ENCODE assay signal across 1 cellular context in the genomic region with DNA sequence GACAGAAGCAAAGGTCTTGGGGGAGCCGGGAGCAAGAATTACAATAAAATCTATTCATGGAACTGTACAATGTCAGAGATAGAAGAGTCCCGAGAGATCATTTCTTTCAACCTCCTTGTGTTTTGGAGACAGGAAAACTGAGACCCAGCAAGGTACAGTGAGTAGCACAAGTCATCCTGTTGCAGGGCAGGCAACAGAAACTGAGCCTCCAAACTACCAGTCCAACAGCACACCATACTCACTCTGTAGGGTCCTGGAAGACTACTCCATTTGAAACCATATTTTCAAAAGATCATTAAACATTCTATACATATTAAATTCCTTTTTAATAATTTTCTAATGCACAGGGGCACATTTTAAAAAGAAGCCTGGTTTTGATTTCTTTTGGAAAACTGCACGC.
TF ChIP-seq lines count a peak whose summit lies in the region.

No MANE protein-coding gene starts in this region.

TF ChIP-seq in HepG2, 621 proteins besides CTCF, POLR2A, EP300 and RAD21:
- TF ChIP-seq RORA (CRISPR knock-in tag; IDR thresholded peaks at IDR 0.05) (no peak), GTF3A (CRISPR knock-in tag; conservative IDR thresholded peaks at IDR 0.05) (no peak), ZFX (CRISPR knock-in tag; IDR thresholded peaks at IDR 0.05; ENCODE audit: low read depth) (no peak), HNF4G (IDR thresholded peaks at IDR 0.05; ENCODE audit: borderline replicate concordance, low read depth, low read length) (no peak), HNF4G (CRISPR knock-in tag; IDR thresholded peaks at IDR 0.05; ENCODE audit: borderline replicate concordance, low read depth) (no peak), HOXA5 (CRISPR knock-in tag; IDR thresholded peaks at IDR 0.05) (peak; percentile 46; the same call in 1 of the 2 replicates), THRA (CRISPR knock-in tag; IDR thresholded peaks at IDR 0.05; ENCODE audit: borderline replicate concordance) (0 out of 2 replicates have a peak, but pooled peaks have one; percentile 19), SATB2 (CRISPR knock-in tag; IDR thresholded peaks at IDR 0.05) (0 out of 2 replicates have a peak, but pooled peaks have one; percentile 49), ZNF7 (CRISPR knock-in tag; IDR thresholded peaks at IDR 0.05) (no peak), TAF1 (CRISPR knock-in tag; IDR thresholded peaks at IDR 0.05) (no peak), NKX3-1 (CRISPR knock-in tag; IDR thresholded peaks at IDR 0.05) (0 out of 2 replicates have a peak, but pooled peaks have one; percentile 29), LBX2 (CRISPR knock-in tag; IDR thresholded peaks at IDR 0.05; ENCODE audit: borderline replicate concordance) (no peak), ZBTB8A (CRISPR knock-in tag; IDR thresholded peaks at IDR 0.05; ENCODE audit: borderline replicate concordance, low read depth) (no peak), POLR2AphosphoS5 (IDR thresholded peaks at IDR 0.05; ENCODE audit: low read depth, low read length) (no peak)
- TF ChIP-seq, protein P1, sequence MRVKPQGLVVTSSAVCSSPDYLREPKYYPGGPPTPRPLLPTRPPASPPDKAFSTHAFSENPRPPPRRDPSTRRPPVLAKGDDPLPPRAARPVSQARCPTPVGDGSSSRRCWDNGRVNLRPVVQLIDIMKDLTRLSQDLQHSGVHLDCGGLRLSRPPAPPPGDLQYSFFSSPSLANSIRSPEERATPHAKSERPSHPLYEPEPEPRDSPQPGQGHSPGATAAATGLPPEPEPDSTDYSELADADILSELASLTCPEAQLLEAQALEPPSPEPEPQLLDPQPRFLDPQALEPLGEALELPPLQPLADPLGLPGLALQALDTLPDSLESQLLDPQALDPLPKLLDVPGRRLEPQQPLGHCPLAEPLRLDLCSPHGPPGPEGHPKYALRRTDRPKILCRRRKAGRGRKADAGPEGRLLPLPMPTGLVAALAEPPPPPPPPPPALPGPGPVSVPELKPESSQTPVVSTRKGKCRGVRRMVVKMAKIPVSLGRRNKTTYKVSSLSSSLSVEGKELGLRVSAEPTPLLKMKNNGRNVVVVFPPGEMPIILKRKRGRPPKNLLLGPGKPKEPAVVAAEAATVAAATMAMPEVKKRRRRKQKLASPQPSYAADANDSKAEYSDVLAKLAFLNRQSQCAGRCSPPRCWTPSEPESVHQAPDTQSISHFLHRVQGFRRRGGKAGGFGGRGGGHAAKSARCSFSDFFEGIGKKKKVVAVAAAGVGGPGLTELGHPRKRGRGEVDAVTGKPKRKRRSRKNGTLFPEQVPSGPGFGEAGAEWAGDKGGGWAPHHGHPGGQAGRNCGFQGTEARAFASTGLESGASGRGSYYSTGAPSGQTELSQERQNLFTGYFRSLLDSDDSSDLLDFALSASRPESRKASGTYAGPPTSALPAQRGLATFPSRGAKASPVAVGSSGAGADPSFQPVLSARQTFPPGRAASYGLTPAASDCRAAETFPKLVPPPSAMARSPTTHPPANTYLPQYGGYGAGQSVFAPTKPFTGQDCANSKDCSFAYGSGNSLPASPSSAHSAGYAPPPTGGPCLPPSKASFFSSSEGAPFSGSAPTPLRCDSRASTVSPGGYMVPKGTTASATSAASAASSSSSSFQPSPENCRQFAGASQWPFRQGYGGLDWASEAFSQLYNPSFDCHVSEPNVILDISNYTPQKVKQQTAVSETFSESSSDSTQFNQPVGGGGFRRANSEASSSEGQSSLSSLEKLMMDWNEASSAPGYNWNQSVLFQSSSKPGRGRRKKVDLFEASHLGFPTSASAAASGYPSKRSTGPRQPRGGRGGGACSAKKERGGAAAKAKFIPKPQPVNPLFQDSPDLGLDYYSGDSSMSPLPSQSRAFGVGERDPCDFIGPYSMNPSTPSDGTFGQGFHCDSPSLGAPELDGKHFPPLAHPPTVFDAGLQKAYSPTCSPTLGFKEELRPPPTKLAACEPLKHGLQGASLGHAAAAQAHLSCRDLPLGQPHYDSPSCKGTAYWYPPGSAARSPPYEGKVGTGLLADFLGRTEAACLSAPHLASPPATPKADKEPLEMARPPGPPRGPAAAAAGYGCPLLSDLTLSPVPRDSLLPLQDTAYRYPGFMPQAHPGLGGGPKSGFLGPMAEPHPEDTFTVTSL (CRISPR knock-in tag; IDR thresholded peaks at IDR 0.05; ENCODE audit: borderline replicate concordance): no peak
